13 cellular contexts compared by ENCODE assay signal in the genomic region with DNA sequence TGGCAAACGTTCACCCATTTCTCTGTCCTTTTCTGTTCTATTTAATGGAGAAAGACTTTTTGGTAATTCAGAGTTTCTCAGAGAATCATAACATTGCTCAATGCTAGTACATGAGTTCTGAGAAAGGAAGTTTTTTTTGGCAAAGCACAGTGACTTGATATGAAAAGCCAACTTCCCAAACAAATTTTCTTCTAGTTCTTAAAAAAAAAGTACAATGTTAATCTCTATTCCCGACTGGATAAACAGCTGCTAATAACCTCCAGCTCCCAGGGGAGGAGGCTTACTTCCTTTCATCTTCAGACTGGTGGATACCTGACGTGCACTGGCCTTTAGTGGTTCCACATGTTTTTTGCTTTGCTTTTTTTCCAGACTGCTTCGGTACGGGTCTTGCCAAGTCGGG.
DNase-seq lines count a peak whose midpoint lies in the region; FAIRE-seq and TF ChIP-seq lines count a peak whose summit lies in the region.
"Had no signal": no experiment of that assay in that cellular context is flagged by ENCODE, and none has a peak within 500 bp of the region (broad histone marks: within the 10 kb centered on the region; RNA-seq: fewer than 3 reads in every experiment).

No MANE protein-coding gene starts in this region.

- no peaks in the 10 kb centered on the region for H4K20me1 ChIP-seq in smooth muscle cell (ENCODE audit: low read depth)

- no peak overlapping the region for H3K4me3 Mint-ChIP-seq in CD8-positive, alpha-beta memory T cell
- H3K4me3 Mint-ChIP-seq: activated naive CD4-positive, alpha-beta T cell treated with anti-CD3 and anti-CD28 coated beads, Interleukin-2, amount 10 ng/mL, durations not matched to agents 7 days and 5 days; CD4-positive, CD25-positive, alpha-beta regulatory T cell had no signal

- H3K9me3 ChIP-seq in breast epithelium (no peaks in the 10 kb centered on the region), smooth muscle cell (replicated peaks; ENCODE audit: low read depth) (no peaks in the 10 kb centered on the region)
- no peaks in the 10 kb centered on the region for H3K9me3 ChIP-seq in CD8-positive, alpha-beta memory T cell (ENCODE audit: low read length)

- H3K4me2 ChIP-seq in smooth muscle cell = no peak overlapping the region

- H3K4me1 ChIP-seq in breast epithelium = peaks cover 0 to 2% of the 10 kb centered on the region in 2 donors
- H3K4me1 ChIP-seq in smooth muscle cell (ENCODE audit: low read depth) = no peaks in the 10 kb centered on the region
- H3K4me1 ChIP-seq in CD8-positive, alpha-beta memory T cell (ENCODE audit: insufficient read depth, low read length) = no peaks in the 10 kb centered on the region
- H3K4me1 ChIP-seq: foreskin keratinocyte had no signal

- H3K9me3 Mint-ChIP-seq in CD8-positive, alpha-beta memory T cell = peaks cover 0 to 5% (median 0%) of the 10 kb centered on the region in 5 donors
- H3K9me3 Mint-ChIP-seq: activated naive CD4-positive, alpha-beta T cell treated with anti-CD3 and anti-CD28 coated beads, Interleukin-2, amount 10 ng/mL, durations not matched to agents 7 days and 5 days had no signal

- no peaks in the 10 kb centered on the region for H3F3A ChIP-seq in smooth muscle cell (ENCODE audit: low read depth)

- H2AFZ ChIP-seq in smooth muscle cell (ENCODE audit: low read depth) = no peak overlapping the region

- whole genome bisulfite sequencing in smooth muscle cell (ENCODE audit: low lambda C conversion rate) = 76% methylated on average over 6 of the region's 6 CpGs

- CTCF ChIA-PET in CD8-positive, alpha-beta memory T cell (lab: Charles Lee) = no interaction called here

- peak; percentile 100 for FAIRE-seq in D721Med (lab: Jason Lieb, UNC)

- H3K27me3 Mint-ChIP-seq in CD8-positive, alpha-beta memory T cell = no peaks in the 10 kb centered on the region
- H3K27me3 Mint-ChIP-seq: activated naive CD4-positive, alpha-beta T cell treated with anti-CD3 and anti-CD28 coated beads, Interleukin-2, amount 10 ng/mL, durations not matched to agents 7 days and 5 days had no signal

- H3K79me2 ChIP-seq in smooth muscle cell (ENCODE audit: low read depth) = peaks cover 3% of the 10 kb centered on the region

- DNase-seq in D721Med (ENCODE audit: insufficient read length, low spot score) = no peak
- no peak for DNase-seq in breast epithelium (ENCODE audit: low spot score in 2 of 2)
- DNase-seq in iris pigment epithelial cell (ENCODE audit: low read depth) = peak; percentile 75
- no peak for DNase-seq in smooth muscle cell (lab: John Stamatoyannopoulos, UW; ENCODE audit: unreplicated experiment)
- DNase-seq in DMS53 (lab: John Stamatoyannopoulos, UW) = no peak
- no peak for DNase-seq in NCI-H1694 (lab: John Stamatoyannopoulos, UW)
- DNase-seq in medulla oblongata (ENCODE audit: extremely low spot score) = no peak
- DNase-seq in CD8-positive, alpha-beta memory T cell = no peak
- DNase-seq: activated naive CD4-positive, alpha-beta T cell treated with anti-CD3 and anti-CD28 coated beads, Interleukin-2, amount 10 ng/mL, durations not matched to agents 7 days and 5 days; CD4-positive, CD25-positive, alpha-beta regulatory T cell; foreskin keratinocyte; NCI-H1694 treated with DMSO at 0.1 percent for 48 hours had no signal

- H3K27me3 ChIP-seq in breast epithelium = no peaks in the 10 kb centered on the region
- H3K27me3 ChIP-seq in smooth muscle cell (ENCODE audit: low read depth) = no peaks in the 10 kb centered on the region
- H3K27me3 ChIP-seq in CD8-positive, alpha-beta memory T cell (ENCODE audit: insufficient read depth, low read length, poor library complexity, severe bottlenecking) = no peaks in the 10 kb centered on the region
- H3K27me3 ChIP-seq: foreskin keratinocyte had no signal

- H3K4me3 ChIP-seq in breast epithelium (no peak overlapping the region), smooth muscle cell (no peak overlapping the region)
- H3K4me3 ChIP-seq in CD8-positive, alpha-beta memory T cell (ENCODE audit: low read length) = no peak overlapping the region

- H3K36me3 Mint-ChIP-seq in CD8-positive, alpha-beta memory T cell = no peaks in the 10 kb centered on the region
- H3K36me3 Mint-ChIP-seq: activated naive CD4-positive, alpha-beta T cell treated with anti-CD3 and anti-CD28 coated beads, Interleukin-2, amount 10 ng/mL, durations not matched to agents 7 days and 5 days; CD4-positive, CD25-positive, alpha-beta regulatory T cell had no signal

- no peak for TF ChIP-seq POLR2A in breast epithelium (IDR thresholded peaks at IDR 0.05)

- TF ChIP-seq CTCF in D721Med (IDR thresholded peaks at IDR 0.05; ENCODE audit: insufficient read depth, missing control alignments) (no peak), breast epithelium (IDR thresholded peaks at IDR 0.05) (no peak), smooth muscle cell (IDR thresholded peaks at IDR 0.05; ENCODE audit: borderline replicate concordance, insufficient read depth, poor library complexity, severe bottlenecking) (no peak)

- H3K27ac ChIP-seq in breast epithelium (peak overlapping the region; percentile 43 to 88), smooth muscle cell (ENCODE audit: low read depth) (peak overlapping the region; percentile 27)
- H3K27ac ChIP-seq in CD8-positive, alpha-beta memory T cell (ENCODE audit: low read depth, low read length) = no peak overlapping the region
- H3K27ac ChIP-seq: foreskin keratinocyte, RWPE1 had no signal

- H3K4me1 Mint-ChIP-seq in CD8-positive, alpha-beta memory T cell = no peaks in the 10 kb centered on the region
- H3K4me1 Mint-ChIP-seq: activated naive CD4-positive, alpha-beta T cell treated with anti-CD3 and anti-CD28 coated beads, Interleukin-2, amount 10 ng/mL, durations not matched to agents 7 days and 5 days; CD4-positive, CD25-positive, alpha-beta regulatory T cell had no signal

- H3K36me3 ChIP-seq in breast epithelium (no peaks in the 10 kb centered on the region), smooth muscle cell (ENCODE audit: low read depth) (peaks cover 4% of the 10 kb centered on the region)
- no peaks in the 10 kb centered on the region for H3K36me3 ChIP-seq in CD8-positive, alpha-beta memory T cell (ENCODE audit: insufficient read depth, low read length)

- H3K9ac ChIP-seq in smooth muscle cell (ENCODE audit: low read depth) = no peak overlapping the region

- intact Hi-C loops in breast epithelium (cut with DNase I; ENCODE audit: low total_unique reads) = no loop called here

- no peak overlapping the region for H3K27ac Mint-ChIP-seq in CD8-positive, alpha-beta memory T cell
- H3K27ac Mint-ChIP-seq: activated naive CD4-positive, alpha-beta T cell treated with anti-CD3 and anti-CD28 coated beads, Interleukin-2, amount 10 ng/mL, durations not matched to agents 7 days and 5 days had no signal

- POLR2A ChIA-PET in CD8-positive, alpha-beta memory T cell (lab: Charles Lee) = no interaction called here
